Comparison of ENCODE assay signal across 8 cellular contexts in the genomic region with DNA sequence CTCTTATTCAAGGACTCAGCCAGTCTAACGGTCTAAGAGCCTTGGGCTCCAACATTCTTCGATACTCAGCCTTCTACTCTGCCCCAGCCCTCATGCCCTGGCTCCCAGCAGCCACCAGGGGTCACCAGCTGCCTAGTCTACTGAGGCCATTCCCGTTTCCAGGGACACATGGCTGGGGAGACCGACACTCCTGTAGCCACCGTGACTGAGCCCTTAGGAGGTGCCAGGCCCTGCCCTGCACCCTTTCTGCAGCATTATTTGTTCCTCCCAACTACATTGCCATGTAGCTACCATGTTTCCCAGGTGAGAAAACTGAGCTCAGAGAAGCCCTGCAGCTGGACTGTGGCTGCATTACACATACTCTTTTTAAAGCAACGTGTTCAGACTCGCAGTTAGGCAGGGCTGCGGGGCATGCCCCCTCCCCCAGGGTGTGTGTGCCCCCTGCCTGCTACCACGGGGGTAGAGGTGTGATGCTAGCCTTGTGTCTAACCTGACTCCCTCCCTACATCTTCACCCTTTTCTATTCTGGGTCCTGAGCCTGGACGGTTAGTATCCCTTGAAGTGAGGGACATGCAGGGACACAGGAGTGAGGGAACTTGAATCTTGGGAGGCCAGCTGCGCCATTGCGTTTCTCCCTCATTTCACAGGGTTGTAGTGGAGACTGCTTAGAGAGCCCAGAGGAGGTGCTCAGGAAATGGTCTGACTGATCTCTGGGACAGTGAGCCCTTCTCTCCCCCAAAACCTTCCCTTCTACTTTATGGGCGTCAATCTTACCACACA. TPM values are rescaled to one million over a fixed set of nuclear protein-coding genes. Genes with fewer than 3 reads are reported as not detected.
DNase-seq lines count a peak whose midpoint lies in the region; ATAC-seq and TF ChIP-seq lines count a peak whose summit lies in the region.

No MANE protein-coding gene starts in this region.

- peak overlapping the region; percentile 38 for H3K18ac ChIP-seq in neuronal stem cell (ENCODE audit: low read length)

- H2AFZ ChIP-seq in KMS-11 (ENCODE audit: low read depth) (no peak overlapping the region), neuronal stem cell (ENCODE audit: low read length) (no peak overlapping the region)

- H2BK15ac ChIP-seq in neuronal stem cell (ENCODE audit: low read length) = peak overlapping the region; percentile 1

- no peak overlapping the region for H4K8ac ChIP-seq in neuronal stem cell (ENCODE audit: low read depth, low read length)

- H3K9ac ChIP-seq in KMS-11 (no peak overlapping the region), neuronal stem cell (ENCODE audit: low read depth, low read length, poor library complexity) (peak overlapping the region; percentile 53)

- peak overlapping the region; percentile 52 for H3K23ac ChIP-seq in neuronal stem cell (ENCODE audit: low read depth, low read length, poor library complexity)

- peak overlapping the region; percentile 38 for H4K91ac ChIP-seq in neuronal stem cell (ENCODE audit: low read depth, low read length, poor library complexity)

- H3K27ac ChIP-seq in KMS-11 (no peak overlapping the region), neuronal stem cell (replicated peaks; ENCODE audit: low read length) (no peak overlapping the region), aorta (ENCODE audit: low read depth in 1 of 2, low read length in 2 of 2) (peak overlapping the region; percentile 85 to 91)

- TF ChIP-seq CTCF in KMS-11 (conservative IDR thresholded peaks at IDR 0.05; ENCODE audit: low read depth, low read length) = peak; percentile 88

- H2AK5ac ChIP-seq in neuronal stem cell (ENCODE audit: low read depth, low read length) = peak overlapping the region; percentile 30

- no peaks in the 10 kb centered on the region for H4K20me1 ChIP-seq in KMS-11 (ENCODE audit: insufficient read depth)

- no peak overlapping the region for H2BK120ac ChIP-seq in neuronal stem cell (ENCODE audit: low read depth, low read length)

- peak; percentile 89 for DNase-seq in DMS53 treated with DMSO at 0.1 percent for 48 hours (lab: John Stamatoyannopoulos, UW; ENCODE audit: unreplicated experiment)
- DNase-seq in OCI-M1 (lab: John Stamatoyannopoulos, UW) = peak; percentile 96
- DNase-seq in activated T-helper 9 cell treated with anti-CD3 and anti-CD28 coated beads, Interleukin-2, amount 50 U/mL, for 16 hours (ENCODE audit: low read depth) = peak; percentile 41
- peak; percentile 63 for DNase-seq in fibroblast of the conjunctiva (ENCODE audit: low read depth)
- DNase-seq in neuronal stem cell (ENCODE audit: low spot score) = peak; percentile 73
- peak; percentile 88 to 94 for DNase-seq in aorta

- H3K4me3 ChIP-seq in KMS-11 (IDR thresholded peaks at IDR 0.05; ENCODE audit: insufficient read depth, low read depth, low read length) (no peak overlapping the region), neuronal stem cell (ENCODE audit: low read length in 2 of 2) (no peak overlapping the region), aorta (ENCODE audit: low read length in 2 of 2) (no peak overlapping the region)

- WGBS in neuronal stem cell (ENCODE audit: extremely low coverage in 2 of 2, insufficient read length in 2 of 2, insufficient replicate concordance in 1 of 2), 2 donors = no CpG with 5 or more reads among the region's 13 CpGs
- WGBS in aorta, 2 donors = 17 to 23% methylated on average over 13 of the region's 13 CpGs

- peaks cover 11% of the 10 kb centered on the region for H3K4me1 ChIP-seq in KMS-11 (ENCODE audit: low read depth, poor library complexity, severe bottlenecking)
- peaks cover 5 to 6% of the 10 kb centered on the region in 2 donors for H3K4me1 ChIP-seq in neuronal stem cell (ENCODE audit: control insufficient read depth in 2 of 2, insufficient read depth in 1 of 2, low read depth in 1 of 2, low read length in 2 of 2)
- peaks cover 7 to 12% of the 10 kb centered on the region in 2 donors for H3K4me1 ChIP-seq in aorta (ENCODE audit: control insufficient read depth in 1 of 2, insufficient read depth in 2 of 2, low read length in 2 of 2)

- H3K36me3 ChIP-seq in KMS-11 (ENCODE audit: insufficient read depth) (no peaks in the 10 kb centered on the region), neuronal stem cell (replicated peaks in 1 of 2; ENCODE audit: control insufficient read depth in 2 of 2, insufficient read depth in 2 of 2, low read length in 2 of 2) (peaks cover 2 to 17% of the 10 kb centered on the region in 2 donors), aorta (ENCODE audit: control insufficient read depth in 1 of 2, insufficient read depth in 2 of 2, low read length in 1 of 2) (no peaks in the 10 kb centered on the region)

- peak overlapping the region; percentile 29 for H2BK5ac ChIP-seq in neuronal stem cell (ENCODE audit: low read length)

- H3K9me3 ChIP-seq in neuronal stem cell (replicated peaks in 1 of 2; ENCODE audit: control insufficient read depth in 2 of 2, insufficient read depth in 1 of 2, low read depth in 1 of 2, low read length in 2 of 2) (no peaks in the 10 kb centered on the region), aorta (ENCODE audit: control insufficient read depth, low read length) (no peaks in the 10 kb centered on the region)

- H3K79me2 ChIP-seq in KMS-11 (ENCODE audit: insufficient read depth, low read depth) = no peaks in the 10 kb centered on the region

- H3K4ac ChIP-seq in neuronal stem cell (ENCODE audit: low read length) = no peak overlapping the region

- intact Hi-C loops in aorta (cut with DNase I) = loop anchor here (1.0 to 5.0 kb wide), 3 partner anchors 347 to 411 kb away; no protein-coding TSS in a partner anchor

- H2BK12ac ChIP-seq in neuronal stem cell (ENCODE audit: low read length) = no peak overlapping the region

- H3K27me3 ChIP-seq in KMS-11 (ENCODE audit: insufficient read depth, low read depth) = no peaks in the 10 kb centered on the region
- H3K27me3 ChIP-seq in neuronal stem cell (ENCODE audit: control insufficient read depth in 3 of 3, insufficient read depth in 3 of 3, low read depth in 1 of 3, low read length in 3 of 3) = no peaks in the 10 kb centered on the region
- no peaks in the 10 kb centered on the region for H3K27me3 ChIP-seq in aorta (ENCODE audit: control insufficient read depth in 1 of 2, insufficient read depth in 2 of 2, low read length in 1 of 2)

- no peak overlapping the region for H3K14ac ChIP-seq in neuronal stem cell (ENCODE audit: low read length)

- peak; percentile 88 for ATAC-seq in aorta (ENCODE audit: low FRiP score)
- ATAC-seq in GM21360 (IDR thresholded peaks at IDR 0.05; ENCODE audit: unreplicated experiment) = no peak

- no peaks in the 10 kb centered on the region for H3K79me1 ChIP-seq in neuronal stem cell (ENCODE audit: low read depth, low read length)

- H3K4me2 ChIP-seq in KMS-11 (no peak overlapping the region), neuronal stem cell (ENCODE audit: insufficient read depth, low read length, poor library complexity, severe bottlenecking) (no peak overlapping the region)

RNA-seq across cellular contexts. Expression of gene ATG16L2, which starts 17.5 kb away (rescaled TPM):
- polyA plus RNA-seq in neuronal stem cell (2013, experiment 1 of 2) = 18.3 TPM
- 16.1 TPM for polyA plus RNA-seq in neuronal stem cell (2013, experiment 2 of 2)
- 10 to 100 TPM; 31.1 to 74.8 TPM for total RNA-seq in aorta
- polyA plus RNA-seq in aorta = 10 to 100 TPM in 1 of 2 donors, 1 to 10 TPM in 1; 4.9 to 47.7 TPM

RNA-seq across cellular contexts. Expression of gene STARD10, which starts 37.9 kb away (rescaled TPM):
- 19.9 TPM for polyA plus RNA-seq in neuronal stem cell (2013, experiment 1 of 2)
- polyA plus RNA-seq in neuronal stem cell (2013, experiment 2 of 2) = 17.9 TPM
- total RNA-seq in aorta = 10 to 100 TPM; 17.7 to 30.7 TPM
- 100 to 1,000 TPM in 1 of 2 donors, 10 to 100 TPM in 1; 49.6 to 129 TPM for polyA plus RNA-seq in aorta

Comparison
In these comparisons a context has a peak if more than half of its experiments do, and no peak if none do; other contexts are left out.
1. DNase-seq: peak in every context shown above with its lines; median percentile 96 in OCI-M1; 91 in aorta; 89 in DMS53 treated with DMSO at 0.1 percent for 48 hours; 73 in neuronal stem cell; 63 in fibroblast of the conjunctiva; 41 in activated T-helper 9 cell treated with anti-CD3 and anti-CD28 coated beads, Interleukin-2, amount 50 U/mL, for 16 hours.
2. H3K27ac ChIP-seq: peak in aorta (2 of 2); none in KMS-11 (single experiment) and neuronal stem cell (single experiment).